In genomic region chr10:4301296-4301695, GRCh38 we compare ENCODE assay signal across 26 cellular contexts.
"Had no signal": no experiment of that assay in that cellular context is flagged by ENCODE, and none has a peak within 500 bp of the region (broad histone marks: within the 10 kb centered on the region; RNA-seq: fewer than 3 reads in every experiment).

No MANE protein-coding gene starts in this region.

- H3K27me3 ChIP-seq: gastroesophageal sphincter, neutrophil, right atrium auricular region, spleen, tibial artery, upper lobe of left lung, uterus had no signal

- H3K4me1 ChIP-seq: spleen, tibial artery, upper lobe of left lung, uterus had no signal

- ATAC-seq: esophagus mucosa; gastroesophageal sphincter; left cardiac atrium; left ventricle myocardium superior; naive thymus-derived CD4-positive, alpha-beta T cell; stimulated activated memory B cell treated with anti-CD40 and anti-IgM and Interleukin-4, amounts not matched to agents 10 μg/mL and 1 μg/mL and 100 μg/mL, for 72 hours had no signal

- H3K27ac ChIP-seq: dorsolateral prefrontal cortex, gastroesophageal sphincter, neutrophil, right atrium auricular region, spleen, tibial artery, upper lobe of left lung had no signal

- H3K9me3 ChIP-seq: gastroesophageal sphincter, neutrophil, right atrium auricular region, spleen, tibial artery, upper lobe of left lung, uterus had no signal

- DNase-seq: cortex of kidney; dorsolateral prefrontal cortex; effector CD8-positive, alpha-beta T cell; foreskin fibroblast; glutamatergic neuron; immature natural killer cell; left cardiac atrium; left ventricle myocardium superior; mesendoderm; naive thymus-derived CD4-positive, alpha-beta T cell; nephron progenitor cell; posterior cingulate gyrus; spleen; stimulated activated CD4-positive, alpha-beta T cell treated with anti-CD3 and anti-CD28 coated beads, Interleukin-15, amount 100 ng/mL, for 24 hours; stimulated activated CD4-positive, alpha-beta T cell treated with anti-CD3 and anti-CD28 coated beads, Interleukin-1b, Interleukin-23, amount 100 ng/mL, for 48 hours; stimulated activated CD4-positive, alpha-beta T cell treated with anti-CD3 and anti-CD28 coated beads, Interleukin-4, amount 100 ng/mL, for 24 hours; tibial artery; uterus had no signal

- FAIRE-seq: keratinocyte had no signal

- H3K4me3 ChIP-seq: dorsolateral prefrontal cortex, gastroesophageal sphincter, lung, right atrium auricular region, spleen, tibial artery, upper lobe of left lung, uterus had no signal

- H3K36me3 ChIP-seq: gastroesophageal sphincter, neutrophil, right atrium auricular region, spleen, tibial artery, upper lobe of left lung, uterus had no signal
